In the genomic region with DNA sequence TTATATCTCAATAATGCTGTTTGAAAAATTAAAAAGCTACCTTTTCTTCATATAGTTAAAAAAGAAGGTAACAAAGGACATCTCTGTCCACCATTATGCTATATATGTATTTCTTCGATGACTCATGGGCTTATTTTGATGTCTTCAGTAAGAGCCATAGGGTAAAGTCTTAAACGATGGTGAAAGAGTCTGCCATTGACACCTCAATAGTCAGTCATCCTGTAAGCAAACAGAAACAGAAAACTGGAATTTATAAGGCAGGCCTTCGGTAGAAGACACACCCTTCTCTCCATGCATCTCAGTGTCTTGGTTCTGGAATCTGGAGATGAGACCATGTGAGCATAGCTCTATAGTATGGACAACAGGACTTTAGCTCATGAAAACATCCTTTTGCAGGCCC, we compare ENCODE assay signal across 28 cellular contexts.
"Had no signal": no experiment of that assay in that cellular context is flagged by ENCODE, and none has a peak within 500 bp of the region (broad histone marks: within the 10 kb centered on the region; RNA-seq: fewer than 3 reads in every experiment).

No MANE protein-coding gene starts in this region.

- H3K36me3 ChIP-seq: ascending aorta, esophagus muscularis mucosa, gastrocnemius medialis, heart left ventricle had no signal

- H3K27ac Mint-ChIP-seq: activated CD4-positive, alpha-beta memory T cell treated with anti-CD3 and anti-CD28 coated beads for 36 hours; activated CD4-positive, alpha-beta T cell treated with anti-CD3 and anti-CD28 coated beads for 36 hours; activated CD4-positive, alpha-beta T cell treated with anti-CD3 and anti-CD28 coated beads, Interleukin-2, amount 10 ng/mL, durations not matched to agents 24 days and 14 days; activated CD8-positive, alpha-beta memory T cell treated with anti-CD3 and anti-CD28 coated beads, Interleukin-2, amount 10 ng/mL, durations not matched to agents 7 days and 5 days; activated CD8-positive, alpha-beta T cell treated with anti-CD3 and anti-CD28 coated beads, Interleukin-2, amount 10 ng/mL, durations not matched to agents 7 days and 5 days; activated naive CD4-positive, alpha-beta T cell treated with anti-CD3 and anti-CD28 coated beads, Interleukin-2, amount 10 ng/mL, durations not matched to agents 7 days and 5 days; activated naive CD4-positive, alpha-beta T cell treated with anti-CD3 and anti-CD28 coated beads, Interleukin-2, amount 50 U/mL, for 72 hours; activated naive CD8-positive, alpha-beta T cell treated with anti-CD3 and anti-CD28 coated beads, Interleukin-2, amount 10 ng/mL, durations not matched to agents 7 days and 5 days; activated T-cell treated with anti-CD3 and anti-CD28 coated beads, Interleukin-2, amount 50 U/mL, for 72 hours; brain had no signal

- H3K27me3 ChIP-seq: ascending aorta, esophagus muscularis mucosa, foreskin keratinocyte, gastrocnemius medialis, heart left ventricle had no signal

- H3K36me3 Mint-ChIP-seq: activated CD4-positive, alpha-beta memory T cell treated with anti-CD3 and anti-CD28 coated beads for 36 hours; activated CD8-positive, alpha-beta memory T cell treated with anti-CD3 and anti-CD28 coated beads, Interleukin-2, amount 10 ng/mL, durations not matched to agents 7 days and 5 days; activated naive CD4-positive, alpha-beta T cell treated with anti-CD3 and anti-CD28 coated beads, Interleukin-2, amount 10 ng/mL, durations not matched to agents 7 days and 5 days; activated naive CD4-positive, alpha-beta T cell treated with anti-CD3 and anti-CD28 coated beads, Interleukin-2, amount 50 U/mL, for 72 hours; activated naive CD8-positive, alpha-beta T cell treated with anti-CD3 and anti-CD28 coated beads, Interleukin-2, amount 10 ng/mL, durations not matched to agents 7 days and 5 days; brain had no signal

- H3K9me3 Mint-ChIP-seq: activated CD4-positive, alpha-beta T cell treated with anti-CD3 and anti-CD28 coated beads, Interleukin-2, amount 10 ng/mL, durations not matched to agents 24 days and 14 days; activated naive CD4-positive, alpha-beta T cell treated with anti-CD3 and anti-CD28 coated beads, Interleukin-2, amount 10 ng/mL, durations not matched to agents 7 days and 5 days; activated naive CD8-positive, alpha-beta T cell treated with anti-CD3 and anti-CD28 coated beads, Interleukin-2, amount 10 ng/mL, durations not matched to agents 7 days and 5 days; brain had no signal

- H3K4me1 Mint-ChIP-seq: activated CD4-positive, alpha-beta T cell treated with anti-CD3 and anti-CD28 coated beads for 36 hours; activated CD4-positive, alpha-beta T cell treated with anti-CD3 and anti-CD28 coated beads, Interleukin-2, amount 10 ng/mL, durations not matched to agents 24 days and 14 days; activated CD8-positive, alpha-beta memory T cell treated with anti-CD3 and anti-CD28 coated beads, Interleukin-2, amount 10 ng/mL, durations not matched to agents 7 days and 5 days; activated naive CD4-positive, alpha-beta T cell treated with anti-CD3 and anti-CD28 coated beads, Interleukin-2, amount 10 ng/mL, durations not matched to agents 7 days and 5 days; activated naive CD8-positive, alpha-beta T cell treated with anti-CD3 and anti-CD28 coated beads, Interleukin-2, amount 10 ng/mL, durations not matched to agents 7 days and 5 days; brain had no signal

- ATAC-seq: activated CD4-positive, alpha-beta T cell treated with anti-CD3 and anti-CD28 coated beads for 36 hours; activated CD8-positive, alpha-beta memory T cell treated with anti-CD3 and anti-CD28 coated beads, Interleukin-2, amount 10 ng/mL, durations not matched to agents 7 days and 5 days; activated CD8-positive, alpha-beta T cell treated with anti-CD3 and anti-CD28 coated beads, Interleukin-2, amount 10 ng/mL, durations not matched to agents 7 days and 5 days; activated naive CD4-positive, alpha-beta T cell treated with anti-CD3 and anti-CD28 coated beads, Interleukin-2, amount 50 U/mL, for 72 hours; activated T-cell treated with anti-CD3 and anti-CD28 coated beads, Interleukin-2, amount 50 U/mL, for 72 hours; foreskin keratinocyte; gastrocnemius medialis; heart left ventricle had no signal

- H3K27ac ChIP-seq: ascending aorta, esophagus muscularis mucosa, foreskin keratinocyte, heart left ventricle had no signal

- H3K27me3 Mint-ChIP-seq: activated CD4-positive, alpha-beta memory T cell treated with anti-CD3 and anti-CD28 coated beads for 36 hours; activated CD4-positive, alpha-beta T cell treated with anti-CD3 and anti-CD28 coated beads for 36 hours; activated CD4-positive, alpha-beta T cell treated with anti-CD3 and anti-CD28 coated beads, Interleukin-2, amount 10 ng/mL, durations not matched to agents 24 days and 14 days; activated CD8-positive, alpha-beta memory T cell treated with anti-CD3 and anti-CD28 coated beads, Interleukin-2, amount 10 ng/mL, durations not matched to agents 7 days and 5 days; activated naive CD4-positive, alpha-beta T cell treated with anti-CD3 and anti-CD28 coated beads, Interleukin-2, amount 10 ng/mL, durations not matched to agents 7 days and 5 days; activated naive CD8-positive, alpha-beta T cell treated with anti-CD3 and anti-CD28 coated beads, Interleukin-2, amount 10 ng/mL, durations not matched to agents 7 days and 5 days; brain had no signal

- H3K4me1 ChIP-seq: ascending aorta had no signal

- DNase-seq: activated CD4-positive, alpha-beta memory T cell treated with anti-CD3 and anti-CD28 coated beads for 36 hours; activated CD4-positive, alpha-beta T cell treated with anti-CD3 and anti-CD28 coated beads for 36 hours; activated CD4-positive, alpha-beta T cell treated with anti-CD3 and anti-CD28 coated beads, Interleukin-2, amount 10 ng/mL, durations not matched to agents 24 days and 14 days; activated CD4-positive, CD25-positive, alpha-beta regulatory T cell; activated CD4-positive, CD25-positive, alpha-beta regulatory T cell treated with anti-CD3 and anti-CD28 coated beads, Interleukin-2, amount 50 U/mL, for 72 hours; activated CD8-positive, alpha-beta memory T cell treated with anti-CD3 and anti-CD28 coated beads, Interleukin-2, amount 10 ng/mL, durations not matched to agents 7 days and 5 days; activated CD8-positive, alpha-beta memory T cell treated with anti-CD3 and anti-CD28 coated beads, Interleukin-2, amount 50 U/mL, for 4 hours; activated CD8-positive, alpha-beta T cell treated with anti-CD3 and anti-CD28 coated beads, Interleukin-2, amount 10 ng/mL, durations not matched to agents 7 days and 5 days; activated gamma-delta T cell; activated naive CD4-positive, alpha-beta T cell; activated naive CD4-positive, alpha-beta T cell treated with anti-CD3 and anti-CD28 coated beads, Interleukin-2, amount 10 ng/mL, durations not matched to agents 7 days and 5 days; activated naive CD8-positive, alpha-beta T cell treated with anti-CD3 and anti-CD28 coated beads, Interleukin-2, amount 10 ng/mL, durations not matched to agents 7 days and 5 days; activated T-cell treated with anti-CD3 and anti-CD28 coated beads, Interleukin-2, amount 50 U/mL, for 1 hour; activated T-cell treated with anti-CD3 and anti-CD28 coated beads, Interleukin-2, amount 50 U/mL, for 72 hours; caudate nucleus; cortex of kidney; dermis blood vessel endothelial cell; effector CD8-positive, alpha-beta T cell; erythroblast; gastrocnemius medialis; glutamatergic neuron; heart left ventricle; T-helper 2 cell had no signal

- H3K4me3 ChIP-seq: ascending aorta, esophagus muscularis mucosa, gastrocnemius medialis, heart left ventricle had no signal

- H3K9me3 ChIP-seq: ascending aorta, esophagus muscularis mucosa, gastrocnemius medialis, heart left ventricle had no signal

- H3K4me3 Mint-ChIP-seq: activated CD4-positive, alpha-beta memory T cell treated with anti-CD3 and anti-CD28 coated beads for 36 hours; activated CD4-positive, alpha-beta T cell treated with anti-CD3 and anti-CD28 coated beads for 36 hours; activated CD4-positive, alpha-beta T cell treated with anti-CD3 and anti-CD28 coated beads, Interleukin-2, amount 10 ng/mL, durations not matched to agents 24 days and 14 days; activated CD8-positive, alpha-beta memory T cell treated with anti-CD3 and anti-CD28 coated beads, Interleukin-2, amount 10 ng/mL, durations not matched to agents 7 days and 5 days; activated CD8-positive, alpha-beta T cell treated with anti-CD3 and anti-CD28 coated beads, Interleukin-2, amount 10 ng/mL, durations not matched to agents 7 days and 5 days; activated naive CD4-positive, alpha-beta T cell treated with anti-CD3 and anti-CD28 coated beads, Interleukin-2, amount 10 ng/mL, durations not matched to agents 7 days and 5 days; activated naive CD8-positive, alpha-beta T cell treated with anti-CD3 and anti-CD28 coated beads, Interleukin-2, amount 10 ng/mL, durations not matched to agents 7 days and 5 days; activated T-cell treated with anti-CD3 and anti-CD28 coated beads, Interleukin-2, amount 50 U/mL, for 72 hours; brain had no signal
